In genomic region chr4:123937612-123938011, GRCh38 we compare ENCODE assay signal across 24 cellular contexts.
DNase-seq lines count a peak whose midpoint lies in the region; TF ChIP-seq lines count a peak whose summit lies in the region.
"Had no signal": no experiment of that assay in that cellular context is flagged by ENCODE, and none has a peak within 500 bp of the region (broad histone marks: within the 10 kb centered on the region; RNA-seq: fewer than 3 reads in every experiment).

No MANE protein-coding gene starts in this region.

- no peaks in the 10 kb centered on the region for H3K27me3 ChIP-seq in SJCRH30
- H3K27me3 ChIP-seq in hepatocyte = no peaks in the 10 kb centered on the region
- H3K27me3 ChIP-seq in neuron (ENCODE audit: insufficient read depth, low read length) = no peaks in the 10 kb centered on the region
- H3K27me3 ChIP-seq: MG63 had no signal

- no peaks in the 10 kb centered on the region for H3K36me3 ChIP-seq in SJCRH30
- no peaks in the 10 kb centered on the region for H3K36me3 ChIP-seq in hepatocyte (replicated peaks; ENCODE audit: insufficient read depth, low read depth)
- H3K36me3 ChIP-seq in neuron (ENCODE audit: insufficient read depth, low read length) = no peaks in the 10 kb centered on the region
- H3K36me3 ChIP-seq: MG63 had no signal

- H3K9me2 ChIP-seq in hepatocyte (replicated peaks; ENCODE audit: insufficient read depth) = no peaks in the 10 kb centered on the region

- H3K4me3 ChIP-seq in SJCRH30 (no peak overlapping the region), hepatocyte (no peak overlapping the region), neuron (ENCODE audit: low read length) (peak overlapping the region; percentile 5)
- H3K4me3 ChIP-seq: MG63, PC-9 had no signal

- H2AFZ ChIP-seq in hepatocyte = no peak overlapping the region
- H2AFZ ChIP-seq in neuron (ENCODE audit: low read depth, low read length) = peak overlapping the region; percentile 51
- H2AFZ ChIP-seq: PC-9 had no signal

- H3K9me3 ChIP-seq in SJCRH30 (replicated peaks) (no peaks in the 10 kb centered on the region; the same call in 1 of the 2 replicates), hepatocyte (ENCODE audit: low read depth) (no peaks in the 10 kb centered on the region), neuron (ENCODE audit: low read length) (no peaks in the 10 kb centered on the region)
- H3K9me3 ChIP-seq: MG63 had no signal

- no peaks in the 10 kb centered on the region for H4K20me1 ChIP-seq in hepatocyte (ENCODE audit: insufficient read depth, poor library complexity, severe bottlenecking)

- WGBS in hepatocyte (ENCODE audit: low lambda C conversion rate, missing lambda C conversion rate) = 57% methylated on average over 4 of the region's 4 CpGs

- H3K4me1 ChIP-seq in SJCRH30 (peaks cover 82% of the 10 kb centered on the region), hepatocyte (ENCODE audit: insufficient read depth) (no peaks in the 10 kb centered on the region), neuron (ENCODE audit: insufficient read depth, low read length) (peaks cover 49% of the 10 kb centered on the region)

- H3K27ac ChIP-seq in SJCRH30 (peak overlapping the region; percentile 17; the same call in 1 of the 2 replicates), hepatocyte (no peak overlapping the region)
- H3K27ac ChIP-seq: 22Rv1, PC-9 had no signal

- DNase-seq in NCI-H526 (lab: John Stamatoyannopoulos, UW) (peak; percentile 11 to 16), NCI-H526 treated with DMSO at 0.1 percent for 48 hours (lab: John Stamatoyannopoulos, UW) (no peak), SJCRH30 (peak; percentile 43 to 61), hepatocyte (ENCODE audit: low spot score) (no peak), AG08396 (ENCODE audit: low spot score) (no peak)
- DNase-seq in activated CD4-positive, alpha-beta T cell treated with anti-CD3 and anti-CD28 coated beads for 4 hours = no peak
- no peak for DNase-seq in activated T-cell treated with anti-CD3 and anti-CD28 coated beads, Interleukin-2, amount 50 U/mL, for 1 hour
- DNase-seq: ACHN; AML-193; C1 segment of cervical spinal cord; CD8-positive, alpha-beta T cell; DND-41; GOT3; Kasumi-1; MG63; NCI-H1417; NCI-H187; NCI-H446 treated with DMSO at 0.1 percent for 48 hours; NCI-H748 treated with DMSO at 0.1 percent for 48 hours; PC-9; RPMI8226; SIG-M5 had no signal

- H3K4me2 ChIP-seq in hepatocyte = peak overlapping the region; percentile 31
- H3K4me2 ChIP-seq: PC-9 had no signal

- H3K79me2 ChIP-seq in hepatocyte = no peaks in the 10 kb centered on the region

- TF ChIP-seq CTCF in hepatocyte (IDR thresholded peaks at IDR 0.05; ENCODE audit: poor library complexity) = no peak

Comparison
In these comparisons a context has a peak if more than half of its experiments do, and no peak if none do; other contexts are left out.
1. DNase-seq: peak in NCI-H526 (2 of 2) and SJCRH30 (2 of 2); none in NCI-H526 treated with DMSO at 0.1 percent for 48 hours (single experiment), hepatocyte (single experiment), activated CD4-positive, alpha-beta T cell treated with anti-CD3 and anti-CD28 coated beads for 4 hours (0 of 2), activated T-cell treated with anti-CD3 and anti-CD28 coated beads, Interleukin-2, amount 50 U/mL, for 1 hour (single experiment) and AG08396 (single experiment).